ENCODE assay signal across 27 cellular contexts in genomic region chr5:129097498-129098296, GRCh38. TPM values are rescaled to one million over a fixed set of nuclear protein-coding genes. Genes with fewer than 3 reads are reported as not detected.
DNase-seq lines count a peak whose midpoint lies in the region; ATAC-seq, FAIRE-seq and TF ChIP-seq lines count a peak whose summit lies in the region.
"Had no signal": no experiment of that assay in that cellular context is flagged by ENCODE, and none has a peak within 500 bp of the region (broad histone marks: within the 10 kb centered on the region; RNA-seq: fewer than 3 reads in every experiment).

No MANE protein-coding gene starts in this region.

- H3K9me1 ChIP-seq in keratinocyte (ENCODE audit: control insufficient read depth, extremely low read depth, insufficient read depth, low read length) = no peaks in the 10 kb centered on the region

- H3K36me3 ChIP-seq in SK-N-SH (replicated peaks in 1 of 2; ENCODE audit: control insufficient read depth in 1 of 2, insufficient read depth in 2 of 2, low read length in 1 of 2) (no peaks in the 10 kb centered on the region), keratinocyte (ENCODE audit: control insufficient read depth in 2 of 2, extremely low read depth in 1 of 2, insufficient read depth in 2 of 2, low read length in 2 of 2) (no peaks in the 10 kb centered on the region), subcutaneous abdominal adipose tissue (ENCODE audit: control insufficient read depth in 5 of 5, insufficient read depth in 5 of 5, low read length in 5 of 5) (no peaks in the 10 kb centered on the region)
- H3K36me3 ChIP-seq: spleen, stomach had no signal

- no peak overlapping the region for H2AFZ ChIP-seq in SK-N-SH (ENCODE audit: low read depth)
- H2AFZ ChIP-seq in keratinocyte (ENCODE audit: control insufficient read depth, low read length) = peak overlapping the region; percentile 65
- H2AFZ ChIP-seq: GM23248 had no signal

- 85% methylated on average over 10 of the region's 11 CpGs for WGBS in SK-N-SH (ENCODE audit: low lambda C conversion rate)

- TF ChIP-seq POLR2A in GM18505 (IDR thresholded peaks at IDR 0.05; ENCODE audit: borderline replicate concordance, extremely low read depth, insufficient read depth, insufficient read length) = no peak

- H4K20me1 ChIP-seq in SK-N-SH (ENCODE audit: insufficient read depth) (no peaks in the 10 kb centered on the region), keratinocyte (ENCODE audit: control insufficient read depth, extremely low read depth, insufficient read depth, low read length) (no peaks in the 10 kb centered on the region)

- dilution Hi-C loops in keratinocyte (cut with MboI; ENCODE audit: extremely low pct_ligation_motif_present, low sequenced_read_pairs) = no loop called here

- no peaks in the 10 kb centered on the region for H3K9me3 ChIP-seq in SK-N-SH
- H3K9me3 ChIP-seq in keratinocyte (ENCODE audit: control insufficient read depth, low read depth, low read length) = no peaks in the 10 kb centered on the region
- no peaks in the 10 kb centered on the region for H3K9me3 ChIP-seq in subcutaneous abdominal adipose tissue (ENCODE audit: control insufficient read depth in 5 of 5, low read length in 5 of 5)
- H3K9me3 ChIP-seq: spleen, stomach had no signal

- H3K4me1 ChIP-seq in SK-N-SH (ENCODE audit: control insufficient read depth in 1 of 2, insufficient read depth in 2 of 2, low read depth in 1 of 2, low read length in 1 of 2) (peaks cover 0 to 35% of the 10 kb centered on the region in 2 experiments; a peak in 3 of 4 replicates), keratinocyte (ENCODE audit: control insufficient read depth, extremely low read depth, insufficient read depth, low read length) (peaks cover 31% of the 10 kb centered on the region), subcutaneous abdominal adipose tissue (ENCODE audit: control insufficient read depth in 5 of 5, insufficient read depth in 5 of 5, low read length in 5 of 5) (peaks cover 0 to 66% (median 64%) of the 10 kb centered on the region in 5 donors)

- FAIRE-seq in keratinocyte (lab: Jason Lieb, UNC) = peak; percentile 44
- FAIRE-seq: endothelial cell of umbilical vein, GM19239, TTC549 had no signal

- ATAC-seq in SK-N-SH treated with all-trans-retinoic acid at 6 μM for 48 hours (no peak), HG03521 (IDR thresholded peaks at IDR 0.05; ENCODE audit: unreplicated experiment) (no peak), GM18505 (IDR thresholded peaks at IDR 0.05; ENCODE audit: unreplicated experiment) (no peak)

- no peaks in the 10 kb centered on the region for H3K27me3 ChIP-seq in SK-N-SH (ENCODE audit: insufficient read depth)
- no peaks in the 10 kb centered on the region for H3K27me3 ChIP-seq in keratinocyte (ENCODE audit: control insufficient read depth, extremely low read depth, insufficient read depth, low read length)
- no peaks in the 10 kb centered on the region for H3K27me3 ChIP-seq in subcutaneous abdominal adipose tissue (ENCODE audit: control insufficient read depth in 5 of 5, insufficient read depth in 4 of 5, low read length in 5 of 5)
- H3K27me3 ChIP-seq: spleen, stomach had no signal

- POLR2A ChIA-PET in SK-N-SH (lab: Yijun Ruan, JAX) = no interaction called here

- DNase-seq in SK-N-SH (no peak), epithelial cell of prostate (ENCODE audit: low read depth, low spot score) (no peak), keratinocyte (ENCODE audit: low read depth, low spot score) (peak; percentile 26), NCI-H2227 treated with DMSO at 0.1 percent for 48 hours (lab: John Stamatoyannopoulos, UW) (no peak)
- DNase-seq: 8988T; activated CD8-positive, alpha-beta memory T cell treated with anti-CD3 and anti-CD28 coated beads for 24 hours; activated naive CD4-positive, alpha-beta T cell treated with Interleukin-2 at 50 U/mL for 16 hours; activated T-cell treated with anti-CD3 and anti-CD28 coated beads, Interleukin-2, amount 50 U/mL, for 24 hours; AML-193; amygdala; central memory CD4-positive, alpha-beta T cell; DMS79; GM23248; Karpas-422; NCI-H1105 treated with DMSO at 0.1 percent for 48 hours; NCI-H2029 treated with DMSO at 0.1 percent for 48 hours; NCI-H345; NCI-H774; spleen; stomach had no signal

- TF ChIP-seq EP300 in SK-N-SH (IDR thresholded peaks at IDR 0.05; ENCODE audit: borderline replicate concordance in 1 of 2, low read depth in 1 of 2, low read length in 1 of 2) = no peak

- peaks cover 5% of the 10 kb centered on the region for H3F3A ChIP-seq in SK-N-SH (replicated peaks; ENCODE audit: insufficient read depth)

- H3K9ac ChIP-seq in SK-N-SH (no peak overlapping the region), keratinocyte (ENCODE audit: control insufficient read depth, extremely low read depth, insufficient read depth, low read length) (peak overlapping the region; percentile 4), subcutaneous abdominal adipose tissue (ENCODE audit: low read length in 5 of 5) (peak overlapping the region in 4 of 5 donors; percentile 0 to 77 (median 53))
- H3K9ac ChIP-seq: GM23248 had no signal

- TF ChIP-seq CTCF in SK-N-SH (IDR thresholded peaks at IDR 0.05) (no peak), keratinocyte (optimal IDR thresholded peaks at IDR 0.05 in 1 of 3, IDR thresholded peaks at IDR 0.05 in 1 of 3, conservative IDR thresholded peaks at IDR 0.05 in 1 of 3; ENCODE audit: extremely low read depth in 1 of 3, insufficient read depth in 2 of 3, low read length in 3 of 3) (peak in 1 of 3 experiments; percentile 30)

- H3K9me2 ChIP-seq in SK-N-SH = no peaks in the 10 kb centered on the region

- H3K4me3 ChIP-seq in SK-N-SH (ENCODE audit: low read depth in 2 of 2, low read length in 1 of 2) (peak overlapping the region in 1 of 2 experiments; percentile 14; a peak in 2 of 4 replicates), keratinocyte (ENCODE audit: control insufficient read depth in 2 of 3, extremely low read depth in 1 of 3, insufficient read depth in 2 of 3, low read depth in 1 of 3, low read length in 3 of 3) (peak overlapping the region in 2 of 3 experiments; percentile 29 to 54), subcutaneous abdominal adipose tissue (ENCODE audit: low read depth in 1 of 5, low read length in 5 of 5) (peak overlapping the region in 4 of 5 donors; percentile 21 to 58 (median 34))
- H3K4me3 ChIP-seq: GM23248, spleen, stomach had no signal

- H3K4me2 ChIP-seq in SK-N-SH (no peak overlapping the region), keratinocyte (ENCODE audit: control insufficient read depth, extremely low read depth, insufficient read depth, low read depth, low read length) (peak overlapping the region; percentile 98)

- H3K27ac ChIP-seq in SK-N-SH (ENCODE audit: low read depth in 2 of 2, low read length in 1 of 2) (no peak overlapping the region; a peak in 1 of 4 replicates), epithelial cell of prostate (peak overlapping the region; percentile 0), keratinocyte (ENCODE audit: control insufficient read depth, insufficient read depth, low read length) (peak overlapping the region; percentile 38), subcutaneous abdominal adipose tissue (ENCODE audit: low read depth, low read length) (peak overlapping the region; percentile 96)
- H3K27ac ChIP-seq: GM23248, spleen had no signal

- CTCF ChIA-PET in SK-N-SH (lab: Yijun Ruan, JAX) = interaction anchor here (0.7 to 6.7 kb wide), 7 partner anchors 8 to 191 kb away, joined by 3 to 54 read pairs (median 3); no protein-coding TSS in a partner anchor

- no peak for TF ChIP-seq RAD21 in SK-N-SH (IDR thresholded peaks at IDR 0.05; ENCODE audit: low read length)

- peaks cover 4% of the 10 kb centered on the region; the same call in 1 of the 2 replicates for H3K79me2 ChIP-seq in SK-N-SH (ENCODE audit: insufficient read depth)
- peaks cover 24% of the 10 kb centered on the region for H3K79me2 ChIP-seq in keratinocyte (ENCODE audit: control insufficient read depth, insufficient read depth, low read length)

TF ChIP-seq in SK-N-SH, 30 proteins besides CTCF, POLR2A, EP300 and RAD21:
- TF ChIP-seq YY1 (IDR thresholded peaks at IDR 0.05; ENCODE audit: low read depth) (no peak), NRF1 (IDR thresholded peaks at IDR 0.05; ENCODE audit: low read depth, low read length) (no peak), MXI1 (IDR thresholded peaks at IDR 0.05; ENCODE audit: low read depth, low read length) (0 out of 2 replicates have a peak, but pooled peaks have one; percentile 27), TEAD4 (IDR thresholded peaks at IDR 0.05; ENCODE audit: borderline replicate concordance, insufficient read depth) (no peak), NFIC (IDR thresholded peaks at IDR 0.05; ENCODE audit: borderline replicate concordance) (no peak)

TF ChIP-seq in SK-N-SH treated with all-trans-retinoic acid at 6 μM for 48 hours, 23 proteins besides CTCF, POLR2A, EP300 and RAD21 (continues in another document):
- no peak for TF ChIP-seq PATZ1 (CRISPR knock-in tag; IDR thresholded peaks at IDR 0.05; ENCODE audit: borderline replicate concordance)

RNA-seq across cellular contexts. Expression of gene ISOC1, which starts 3.1 kb away (rescaled TPM):
- polyA plus RNA-seq in SK-N-SH (2012; rRNA removed) (20.6 and 26.2 TPM in 2 replicates), keratinocyte (16.4 to 26.4 TPM (median 16.8 TPM) in 3 replicates)
- polyA plus RNA-seq in SK-N-SH (2012; cell fraction: cytosol; rRNA removed) = 38.5 and 40.4 TPM in 2 replicates
- 7.5 and 9.4 TPM in 2 replicates for polyA plus RNA-seq in SK-N-SH (2012; cell fraction: nucleus; rRNA removed)
- 11.2 TPM for polyA plus RNA-seq in keratinocyte (2011; ENCODE audit: low read depth)
- 16.5 and 21.6 TPM in 2 replicates for polyA plus RNA-seq in keratinocyte (2011; cell fraction: cytosol; rRNA removed)
- polyA plus RNA-seq in keratinocyte (2011; cell fraction: nucleus; rRNA removed) = 11.5 and 12.2 TPM in 2 replicates
- 13.7 and 16.6 TPM in 2 replicates for polyA plus RNA-seq in keratinocyte (2012; ENCODE audit: low replicate concordance)
- 2.7 to 18.3 TPM (median 10.0 TPM) in 3 replicates for polyA minus RNA-seq in keratinocyte
- polyA minus RNA-seq in keratinocyte (2011; cell fraction: cytosol; rRNA and poly(A)+ RNA removed) = 19.2 TPM
- polyA minus RNA-seq in keratinocyte (2011; cell fraction: nucleus; rRNA and poly(A)+ RNA removed) = 4.4 and 7.9 TPM in 2 replicates

Comparison
In these comparisons a context has a peak if more than half of its experiments do, and no peak if none do; other contexts are left out.
1. H3K27ac ChIP-seq: peak in epithelial cell of prostate (single experiment), keratinocyte (single experiment) and subcutaneous abdominal adipose tissue (single experiment); none in SK-N-SH (0 of 2).